18 cellular contexts compared by ENCODE assay signal in genomic region chr12:94171595-94171930, GRCh38. TPM values are rescaled to one million over a fixed set of nuclear protein-coding genes. Genes with fewer than 3 reads are reported as not detected.
DNase-seq lines count a peak whose midpoint lies in the region; TF ChIP-seq lines count a peak whose summit lies in the region.
"Had no signal": no experiment of that assay in that cellular context is flagged by ENCODE, and none has a peak within 500 bp of the region (broad histone marks: within the 10 kb centered on the region; RNA-seq: fewer than 3 reads in every experiment).

No MANE protein-coding gene starts in this region.

- no peak overlapping the region for H4K5ac ChIP-seq in mesendoderm (ENCODE audit: low read length)

- no peak overlapping the region for H3K4me3 ChIP-seq in AG10803 (ENCODE audit: low read length)
- no peak overlapping the region for H3K4me3 ChIP-seq in mesendoderm (ENCODE audit: low read length)
- H3K4me3 ChIP-seq: uterus had no signal

- H3K9ac ChIP-seq in mesendoderm (ENCODE audit: low read length): no peak overlapping the region
- H3K9ac ChIP-seq: SK-N-SH had no signal

- H3K4ac ChIP-seq in mesendoderm (ENCODE audit: low read depth, low read length): no peak overlapping the region

- no CpG with 5 or more reads among the region's 5 CpGs for WGBS in mesendoderm (ENCODE audit: extremely low coverage, insufficient coverage, low lambda C conversion rate)

- no peaks in the 10 kb centered on the region for H3K79me1 ChIP-seq in mesendoderm (ENCODE audit: low read length)

- no peak overlapping the region for H4K8ac ChIP-seq in mesendoderm (ENCODE audit: low read depth, low read length)

- no peak overlapping the region for H2BK120ac ChIP-seq in mesendoderm (ENCODE audit: low read depth, low read length)

- H2BK15ac ChIP-seq in mesendoderm (replicated peaks; ENCODE audit: low read depth): no peak overlapping the region

- H2AK5ac ChIP-seq in mesendoderm (ENCODE audit: low read length): no peak overlapping the region

- H2BK5ac ChIP-seq in mesendoderm (ENCODE audit: low read length): no peak overlapping the region

- TF ChIP-seq CTCF in AG10803 (conservative IDR thresholded peaks at IDR 0.05; ENCODE audit: low read length): no peak

- DNase-seq in AG10803 (ENCODE audit: low read depth): peak; percentile 29
- DNase-seq in H4 (ENCODE audit: low spot score): peak; percentile 33
- peak; percentile 25 for DNase-seq in astrocyte of the hippocampus (ENCODE audit: low read depth, low spot score)
- DNase-seq in mesendoderm: peak; percentile 89
- no peak for DNase-seq in NCI-H1092 (lab: John Stamatoyannopoulos, UW)
- no peak for DNase-seq in HUDEP-2 (lab: John Stamatoyannopoulos, UW; ENCODE audit: unreplicated experiment in 76 of 76)
- DNase-seq in COLO829 (ENCODE audit: low spot score): no peak
- no peak for DNase-seq in head of caudate nucleus
- DNase-seq: activated naive CD8-positive, alpha-beta T cell treated with anti-CD3 and anti-CD28 coated beads for 36 hours; dermis blood vessel endothelial cell; foreskin fibroblast; hypothalamus; kidney glomerular epithelial cell; natural killer cell; NCI-H187 treated with DMSO at 0.1 percent for 48 hours; NCI-H446 treated with DMSO at 0.1 percent for 48 hours; SK-N-SH; uterus had no signal

- intact Hi-C loops in head of caudate nucleus (cut with DNase I): no loop called here

- H3K4me2 ChIP-seq in mesendoderm (ENCODE audit: low read length): no peak overlapping the region
- H3K4me2 ChIP-seq: SK-N-SH had no signal

- no peaks in the 10 kb centered on the region for H3K4me1 ChIP-seq in mesendoderm (ENCODE audit: control insufficient read depth, low read depth, low read length)
- H3K4me1 ChIP-seq: uterus had no signal

- H3K18ac ChIP-seq in mesendoderm (ENCODE audit: low read length): no peak overlapping the region

- H3K27me3 ChIP-seq in mesendoderm (ENCODE audit: insufficient read depth, low read length, poor library complexity): no peaks in the 10 kb centered on the region
- H3K27me3 ChIP-seq: uterus had no signal

- no peaks in the 10 kb centered on the region for H3K36me3 ChIP-seq in mesendoderm (ENCODE audit: control insufficient read depth, insufficient read depth, low read length)
- H3K36me3 ChIP-seq: uterus had no signal

- no peak overlapping the region for H3K23ac ChIP-seq in mesendoderm (ENCODE audit: low read length)

- H3K27ac ChIP-seq in mesendoderm (ENCODE audit: low read depth, low read length): no peak overlapping the region
- H3K27ac ChIP-seq: uterus had no signal

- H3K79me2 ChIP-seq in mesendoderm (ENCODE audit: control insufficient read depth, insufficient read depth, low read length): no peaks in the 10 kb centered on the region

- no peak overlapping the region for H3K56ac ChIP-seq in mesendoderm (ENCODE audit: low read length)

RNA-seq across cellular contexts. Expression of gene PLXNC1, which starts 23.2 kb away (rescaled TPM):
- 1.6 and 1.9 TPM in 2 replicates for total RNA-seq in H4 (2014; rRNA removed; shearing (Covaris generic))
- polyA plus RNA-seq in mesendoderm (2013, experiment 1 of 2): 0.79 TPM
- 0.85 TPM for polyA plus RNA-seq in mesendoderm (2013, experiment 2 of 2)

Comparison
In these comparisons a context has a peak if more than half of its experiments do, and no peak if none do; other contexts are left out.
1. DNase-seq: peak in AG10803 (single experiment), H4 (single experiment), astrocyte of the hippocampus (single experiment) and mesendoderm (single experiment); none in NCI-H1092 (single experiment), HUDEP-2 (0 of 76), COLO829 (single experiment) and head of caudate nucleus (0 of 42).